22 cellular contexts compared by ENCODE assay signal in the genomic region with DNA sequence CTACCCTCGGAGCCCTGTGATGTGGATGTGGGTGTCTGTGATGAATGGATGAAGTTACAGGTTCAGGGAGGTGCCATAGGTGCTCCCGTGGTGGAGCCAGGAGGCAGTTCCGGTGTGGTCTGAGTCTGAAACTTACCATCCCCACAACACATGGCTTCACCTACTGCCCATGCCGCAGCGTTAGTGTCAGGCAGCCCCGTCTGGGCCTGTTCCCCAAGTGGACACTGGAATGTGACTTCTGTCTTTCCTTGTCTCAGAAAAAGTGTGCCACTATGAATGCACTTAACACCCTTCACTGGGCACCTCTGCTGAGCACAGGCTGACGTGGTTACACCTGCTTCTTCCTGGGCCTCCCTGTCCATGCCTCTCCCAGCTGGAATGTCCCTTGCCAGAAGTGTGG. TPM values are rescaled to one million over a fixed set of nuclear protein-coding genes. Genes with fewer than 3 reads are reported as not detected.
"Had no signal": no experiment of that assay in that cellular context is flagged by ENCODE, and none has a peak within 500 bp of the region (broad histone marks: within the 10 kb centered on the region; RNA-seq: fewer than 3 reads in every experiment).

No MANE protein-coding gene starts in this region.

- H3K4me1 ChIP-seq: body of pancreas had no signal

- H3K27ac ChIP-seq: ascending aorta, body of pancreas, Peyer's patch, RWPE1 had no signal

- H3K27me3 ChIP-seq: ascending aorta, body of pancreas, Peyer's patch had no signal

- H3K9me3 ChIP-seq: ascending aorta, body of pancreas, Peyer's patch had no signal

- H3K36me3 ChIP-seq: ascending aorta, Peyer's patch had no signal

- H3K4me3 ChIP-seq: ascending aorta, body of pancreas, Peyer's patch had no signal

- DNase-seq: activated CD4-positive, alpha-beta T cell treated with anti-CD3 and anti-CD28 coated beads for 48 hours; activated CD4-positive, alpha-beta T cell treated with anti-CD3 and anti-CD28 coated beads, Interleukin-2, amount 50 U/mL, for 4 hours; activated CD4-positive, CD25-positive, alpha-beta regulatory T cell treated with anti-CD3 and anti-CD28 coated beads, Interleukin-2, amount 50 U/mL, for 72 hours; activated CD8-positive, alpha-beta memory T cell treated with anti-CD3 and anti-CD28 coated beads, Interleukin-2, amount 10 ng/mL, durations not matched to agents 7 days and 5 days; activated CD8-positive, alpha-beta T cell treated with anti-CD3 and anti-CD28 coated beads, Interleukin-2, amount 10 ng/mL, durations not matched to agents 7 days and 5 days; activated effector memory CD4-positive, alpha-beta T cell treated with anti-CD3 and anti-CD28 coated beads, Interleukin-2, amount 50 U/mL, for 16 hours; activated naive CD4-positive, alpha-beta T cell treated with Interleukin-2 at 50 U/mL for 16 hours; activated naive CD8-positive, alpha-beta T cell treated with anti-CD3 and anti-CD28 coated beads, Interleukin-2, amount 50 U/mL, for 24 hours; activated T-cell treated with anti-CD3 and anti-CD28 coated beads, Interleukin-2, amount 50 U/mL, for 4 hours; amniotic stem cell; body of pancreas; Karpas-422; NCI-H1694; NCI-H2029; NCI-H345; NCI-H510A treated with DMSO at 0.1 percent for 48 hours; NCI-H69; SHP77 treated with DMSO at 0.1 percent for 48 hours had no signal

RNA-seq across cellular contexts. Expression of gene ANKRD33B, which starts 8.6 kb away (rescaled TPM):
- polyA plus RNA-seq: HepG2 had no signal
